15 cellular contexts compared by ENCODE assay signal in genomic region chr5:111932628-111933027, GRCh38.
DNase-seq lines count a peak whose midpoint lies in the region; ATAC-seq and TF ChIP-seq lines count a peak whose summit lies in the region.
"Had no signal": no experiment of that assay in that cellular context is flagged by ENCODE, and none has a peak within 500 bp of the region (broad histone marks: within the 10 kb centered on the region; RNA-seq: fewer than 3 reads in every experiment).

No MANE protein-coding gene starts in this region.

- H3K9ac ChIP-seq in mesenchymal stem cell (ENCODE audit: low read length): peak overlapping the region; percentile 30

- H2BK120ac ChIP-seq in mesenchymal stem cell (ENCODE audit: low read depth, low read length): no peak overlapping the region

- H4K8ac ChIP-seq in mesenchymal stem cell (ENCODE audit: low read length): no peak overlapping the region

- DNase-seq in DMS79 treated with DMSO at 0.1 percent for 48 hours (lab: John Stamatoyannopoulos, UW) (peak; percentile 44), NCI-H2227 (lab: John Stamatoyannopoulos, UW; ENCODE audit: unreplicated experiment) (peak; percentile 40), brain microvascular endothelial cell (peak; percentile 30), mesenchymal stem cell (no peak), T-helper 17 cell (no peak), NCI-H1436 treated with DMSO at 0.1 percent for 48 hours (lab: John Stamatoyannopoulos, UW) (no peak), foreskin keratinocyte (no peak), NCI-H526 treated with DMSO at 0.1 percent for 48 hours (lab: John Stamatoyannopoulos, UW) (no peak)
- DNase-seq: DMS153, endodermal cell, NCI-H2029, WERI-Rb-1 had no signal

- H3K9me3 ChIP-seq in mesenchymal stem cell (ENCODE audit: control insufficient read depth, low read length): no peaks in the 10 kb centered on the region
- no peaks in the 10 kb centered on the region for H3K9me3 ChIP-seq in T-helper 17 cell (ENCODE audit: control insufficient read depth, low read length, poor library complexity, severe bottlenecking)
- H3K9me3 ChIP-seq: vagina had no signal

- peaks cover 10% of the 10 kb centered on the region for H3K27me3 Mint-ChIP-seq in T-helper 17 cell

- no peak overlapping the region for H3K23ac ChIP-seq in mesenchymal stem cell (ENCODE audit: low read length in 2 of 2)

- H3K36me3 ChIP-seq in brain microvascular endothelial cell (replicated peaks) (no peaks in the 10 kb centered on the region), mesenchymal stem cell (ENCODE audit: control insufficient read depth in 1 of 2, insufficient read depth in 2 of 2, low read depth in 1 of 2, low read length in 2 of 2) (no peaks in the 10 kb centered on the region)
- H3K36me3 ChIP-seq: vagina, WERI-Rb-1 had no signal

- no peak overlapping the region for H3K4me3 ChIP-seq in brain microvascular endothelial cell (ENCODE audit: low read depth, low read length)
- H3K4me3 ChIP-seq in mesenchymal stem cell (ENCODE audit: insufficient read depth in 1 of 2, low read depth in 1 of 2, low read length in 2 of 2): no peak overlapping the region
- H3K4me3 ChIP-seq: vagina had no signal

- no peak overlapping the region for H4K91ac ChIP-seq in mesenchymal stem cell (ENCODE audit: low read length)

- H3K4ac ChIP-seq in mesenchymal stem cell (ENCODE audit: low read depth in 1 of 2, low read length in 2 of 2): no peak overlapping the region

- ATAC-seq in T-helper 17 cell (no peak), foreskin keratinocyte (no peak)

- peaks cover 2% of the 10 kb centered on the region for H3K4me1 Mint-ChIP-seq in T-helper 17 cell

- in situ Hi-C loops in brain microvascular endothelial cell (cut with HindIII; ENCODE audit: low pct_ligation_motif_present, low sequenced_read_pairs): no loop called here

- H3K27ac ChIP-seq in brain microvascular endothelial cell (peak overlapping the region; percentile 88), mesenchymal stem cell (ENCODE audit: low read length, poor library complexity, severe bottlenecking) (no peak overlapping the region), foreskin keratinocyte (no peak overlapping the region)
- H3K27ac ChIP-seq: vagina, WERI-Rb-1 had no signal

- H3K4me2 ChIP-seq in mesenchymal stem cell (ENCODE audit: low read length, poor library complexity, severe bottlenecking): no peak overlapping the region

- no peak overlapping the region for H2BK15ac ChIP-seq in mesenchymal stem cell (ENCODE audit: low read depth, poor library complexity, severe bottlenecking)

- H3K27me3 ChIP-seq in brain microvascular endothelial cell (replicated peaks): no peaks in the 10 kb centered on the region
- no peaks in the 10 kb centered on the region for H3K27me3 ChIP-seq in mesenchymal stem cell (ENCODE audit: control insufficient read depth in 1 of 2, insufficient read depth in 1 of 2, low read length in 2 of 2)
- no peaks in the 10 kb centered on the region for H3K27me3 ChIP-seq in foreskin keratinocyte
- H3K27me3 ChIP-seq: vagina had no signal

- no peak overlapping the region for H2BK5ac ChIP-seq in mesenchymal stem cell (ENCODE audit: low read depth, low read length, poor library complexity, severe bottlenecking)

- TF ChIP-seq CTCF in brain microvascular endothelial cell (IDR thresholded peaks at IDR 0.05; ENCODE audit: low read depth, low read length, missing control alignments) (no peak), foreskin keratinocyte (conservative IDR thresholded peaks at IDR 0.05) (no peak)

- no peak overlapping the region for H3K27ac Mint-ChIP-seq in T-helper 17 cell
- H3K27ac Mint-ChIP-seq: endodermal cell; mesothelial cell of epicardium; stimulated activated naive CD8-positive, alpha-beta T cell treated with anti-CD3 and anti-CD28 coated beads, Interleukin-15, Interleukin-2, amounts not matched to agents 100 ng/mL and 50 ng/mL, for 24 hours had no signal

- H3K14ac ChIP-seq in mesenchymal stem cell (ENCODE audit: low read length in 2 of 2): no peak overlapping the region

- no peak overlapping the region for H3K4me3 Mint-ChIP-seq in T-helper 17 cell
- H3K4me3 Mint-ChIP-seq: endodermal cell; mesothelial cell of epicardium; stimulated activated naive CD8-positive, alpha-beta T cell treated with anti-CD3 and anti-CD28 coated beads, Interleukin-15, Interleukin-2, amounts not matched to agents 100 ng/mL and 50 ng/mL, for 24 hours had no signal

- H3K79me1 ChIP-seq in mesenchymal stem cell (replicated peaks; ENCODE audit: low read length, poor library complexity, severe bottlenecking): no peaks in the 10 kb centered on the region

- no peak overlapping the region for H2AK5ac ChIP-seq in mesenchymal stem cell (ENCODE audit: low read length, severe bottlenecking)

- H2AFZ ChIP-seq in mesenchymal stem cell (ENCODE audit: low read depth, low read length): no peak overlapping the region

- H2BK12ac ChIP-seq in mesenchymal stem cell (ENCODE audit: low read length in 2 of 2): no peak overlapping the region

- 81% methylated on average over 4 of the region's 5 CpGs for WGBS in mesenchymal stem cell

- no peak overlapping the region for H3K18ac ChIP-seq in mesenchymal stem cell (ENCODE audit: low read depth in 1 of 2, low read length in 2 of 2)

- H3K36me3 Mint-ChIP-seq in T-helper 17 cell (ENCODE audit: low read depth): no peaks in the 10 kb centered on the region
- H3K36me3 Mint-ChIP-seq: mesothelial cell of epicardium had no signal

- no peaks in the 10 kb centered on the region for H3K4me1 ChIP-seq in mesenchymal stem cell (ENCODE audit: control insufficient read depth, insufficient read depth, low read depth, low read length)
- peaks cover 26% of the 10 kb centered on the region for H3K4me1 ChIP-seq in foreskin keratinocyte
- H3K4me1 ChIP-seq: vagina had no signal

Comparison
In these comparisons a context has a peak if more than half of its experiments do, and no peak if none do; other contexts are left out.
1. DNase-seq: peak in DMS79 treated with DMSO at 0.1 percent for 48 hours (single experiment), NCI-H2227 (single experiment) and brain microvascular endothelial cell (single experiment); none in mesenchymal stem cell (single experiment), T-helper 17 cell (0 of 3), NCI-H1436 treated with DMSO at 0.1 percent for 48 hours (single experiment), foreskin keratinocyte (0 of 2) and NCI-H526 treated with DMSO at 0.1 percent for 48 hours (single experiment).